In genomic region chr14:105155071-105155651, GRCh38 we compare ENCODE assay signal across 1 cellular context.
TF ChIP-seq lines count a peak whose summit lies in the region.

No MANE protein-coding gene starts in this region.

TF ChIP-seq in HepG2, 621 proteins besides CTCF, POLR2A, EP300 and RAD21 (continued from another document):
- TF ChIP-seq ZNF768 (CRISPR knock-in tag; IDR thresholded peaks at IDR 0.05), result 0 out of 2 replicates have a peak, but pooled peaks have one; percentile 35
- TF ChIP-seq RARG (CRISPR knock-in tag; IDR thresholded peaks at IDR 0.05; ENCODE audit: low read depth), result no peak
- no peak for TF ChIP-seq ATF3 (CRISPR knock-in tag; IDR thresholded peaks at IDR 0.05)
